Comparison of ENCODE assay signal across 9 cellular contexts in the genomic region with DNA sequence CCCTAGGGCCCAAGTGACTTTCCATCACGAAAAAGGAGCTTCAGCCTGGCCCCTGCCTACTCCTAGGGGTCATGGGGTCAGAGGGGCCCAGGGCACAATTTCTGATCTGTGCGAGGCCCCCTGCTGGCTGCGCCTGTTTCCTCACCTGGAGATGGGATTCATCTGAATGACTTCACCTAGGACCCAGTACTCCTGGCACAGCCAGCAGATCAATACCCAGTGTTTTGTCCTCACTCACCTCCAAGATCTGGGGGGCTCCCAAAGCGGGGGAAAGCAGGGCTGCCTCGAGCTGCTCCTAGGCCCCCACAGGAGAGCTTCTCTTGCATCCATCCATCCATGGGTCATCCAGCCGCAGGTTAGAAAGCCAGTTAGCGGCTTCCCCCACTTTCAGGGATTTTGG. TPM values are rescaled to one million over a fixed set of nuclear protein-coding genes. Genes with fewer than 3 reads are reported as not detected.
DNase-seq lines count a peak whose midpoint lies in the region; ATAC-seq and TF ChIP-seq lines count a peak whose summit lies in the region.
"Had no signal": no experiment of that assay in that cellular context is flagged by ENCODE, and none has a peak within 500 bp of the region (broad histone marks: within the 10 kb centered on the region; RNA-seq: fewer than 3 reads in every experiment).

No MANE protein-coding gene starts in this region.

- H3K9ac ChIP-seq in Loucy (ENCODE audit: low read depth, low read length, poor library complexity, severe bottlenecking), result no peak overlapping the region

- H3K27me3 ChIP-seq in breast epithelium (peaks cover 0 to 7% of the 10 kb centered on the region in 2 donors), Loucy (ENCODE audit: insufficient read depth, low read length, poor library complexity, severe bottlenecking) (no peaks in the 10 kb centered on the region)

- H3K4me1 Mint-ChIP-seq in MCF 10A (ENCODE audit: insufficient read depth, unreplicated experiment), result no peaks in the 10 kb centered on the region

- H3K36me3 Mint-ChIP-seq in MCF 10A (ENCODE audit: insufficient read depth, unreplicated experiment), result no peaks in the 10 kb centered on the region

- DNase-seq in MCF 10A (ENCODE audit: unreplicated experiment) (no peak), breast epithelium (ENCODE audit: low spot score in 2 of 2) (no peak), dermis blood vessel endothelial cell (peak; percentile 4), cerebellar cortex (ENCODE audit: low spot score) (no peak), kidney glomerular epithelial cell (lab: John Stamatoyannopoulos, UW) (no peak)
- DNase-seq in stimulated activated CD8-positive, alpha-beta memory T cell treated with anti-CD3 and anti-CD28 coated beads, Interleukin-4, amount 100 ng/mL, for 24 hours (ENCODE audit: low read depth), result peak; percentile 7
- DNase-seq: NCI-H2081 had no signal

- no peaks in the 10 kb centered on the region for H4K20me1 ChIP-seq in Loucy (ENCODE audit: insufficient read depth, low read length, poor library complexity, severe bottlenecking)

- H3K4me1 ChIP-seq in breast epithelium (no peaks in the 10 kb centered on the region), Loucy (ENCODE audit: insufficient read depth, low read length, poor library complexity, severe bottlenecking) (no peaks in the 10 kb centered on the region)

- no peaks in the 10 kb centered on the region for H3F3A ChIP-seq in Loucy (ENCODE audit: low read depth)

- no peak for ATAC-seq in HG02885 (IDR thresholded peaks at IDR 0.05; ENCODE audit: poor library complexity, unreplicated experiment)

- no peaks in the 10 kb centered on the region for H3K9me2 ChIP-seq in Loucy (replicated peaks; ENCODE audit: low read depth, low read length)

- H3K27ac Mint-ChIP-seq in MCF 10A (ENCODE audit: low read depth, unreplicated experiment), result no peak overlapping the region

- no peak overlapping the region for H2AFZ ChIP-seq in Loucy (ENCODE audit: low read length)

- TF ChIP-seq CTCF in MCF 10A (IDR thresholded peaks at IDR 0.05; ENCODE audit: unreplicated experiment) (peak; percentile 27), breast epithelium (IDR thresholded peaks at IDR 0.05) (no peak), Loucy (conservative IDR thresholded peaks at IDR 0.05; ENCODE audit: low read length) (peak; percentile 66)

- peaks cover 18% of the 10 kb centered on the region for H3K27me3 Mint-ChIP-seq in MCF 10A (ENCODE audit: insufficient read depth, unreplicated experiment)

- H3K9me3 ChIP-seq in breast epithelium, result no peaks in the 10 kb centered on the region
- no peaks in the 10 kb centered on the region for H3K9me3 ChIP-seq in Loucy (ENCODE audit: insufficient read depth, low read depth, low read length)

- TF ChIP-seq POLR2A in breast epithelium (IDR thresholded peaks at IDR 0.05), result no peak

- no peak overlapping the region for H3K4me2 ChIP-seq in Loucy (ENCODE audit: low read depth, low read length, poor library complexity, severe bottlenecking)

- H3K4me3 ChIP-seq in breast epithelium (no peak overlapping the region), Loucy (ENCODE audit: low read length, poor library complexity, severe bottlenecking) (no peak overlapping the region)

- H3K9me3 Mint-ChIP-seq in MCF 10A (ENCODE audit: unreplicated experiment), result no peaks in the 10 kb centered on the region

- no peak overlapping the region for H3K4me3 Mint-ChIP-seq in MCF 10A (ENCODE audit: unreplicated experiment)

- POLR2A ChIA-PET in MCF 10A (lab: Yijun Ruan, JAX), result no interaction called here

- no TSS peak for BruUV-seq in MCF 10A (replicated peaks; lab: Mats Ljungman, UMichigan)

- H3K27ac ChIP-seq in breast epithelium, result no peak overlapping the region

- intact Hi-C loops in MCF 10A (cut with micrococcal nuclease), result no loop called here
- intact Hi-C loops in breast epithelium (cut with DNase I; ENCODE audit: low total_unique reads), result no loop called here

- CTCF ChIA-PET in MCF 10A (lab: Yijun Ruan, JAX), result interaction anchor here (0.6 to 1.6 kb wide), 7 partner anchors 10 to 191 kb away, joined by 3 to 6 read pairs (median 4); no protein-coding TSS in a partner anchor

- H3K36me3 ChIP-seq in breast epithelium (no peaks in the 10 kb centered on the region), Loucy (ENCODE audit: insufficient read depth, low read length) (no peaks in the 10 kb centered on the region)

- H3K79me2 ChIP-seq in Loucy (ENCODE audit: insufficient read depth, low read length), result no peaks in the 10 kb centered on the region

RNA-seq across cellular contexts. Expression of a gene that starts 33.8 kb away (rescaled TPM):
- total RNA-seq in MCF 10A (2022), result 1.5 and 2.3 TPM in 2 replicates
- total RNA-seq in breast epithelium, result 10 to 100 TPM; 11.7 to 21.6 (median 17.0) TPM
- total RNA-seq in dermis blood vessel endothelial cell, result 19.4 and 21.3 TPM in 2 replicates

Comparison
In these comparisons a context has a peak if more than half of its experiments do, and no peak if none do; other contexts are left out.
1. CTCF ChIP-seq: peak in MCF 10A (single experiment) and Loucy (single experiment); none in breast epithelium (0 of 3).
2. DNase-seq: peak in dermis blood vessel endothelial cell (single experiment) and stimulated activated CD8-positive, alpha-beta memory T cell treated with anti-CD3 and anti-CD28 coated beads, Interleukin-4, amount 100 ng/mL, for 24 hours (single experiment); none in MCF 10A (single experiment), breast epithelium (0 of 2), cerebellar cortex (single experiment) and kidney glomerular epithelial cell (single experiment).